ENCODE assay signal across 32 cellular contexts in the genomic region with DNA sequence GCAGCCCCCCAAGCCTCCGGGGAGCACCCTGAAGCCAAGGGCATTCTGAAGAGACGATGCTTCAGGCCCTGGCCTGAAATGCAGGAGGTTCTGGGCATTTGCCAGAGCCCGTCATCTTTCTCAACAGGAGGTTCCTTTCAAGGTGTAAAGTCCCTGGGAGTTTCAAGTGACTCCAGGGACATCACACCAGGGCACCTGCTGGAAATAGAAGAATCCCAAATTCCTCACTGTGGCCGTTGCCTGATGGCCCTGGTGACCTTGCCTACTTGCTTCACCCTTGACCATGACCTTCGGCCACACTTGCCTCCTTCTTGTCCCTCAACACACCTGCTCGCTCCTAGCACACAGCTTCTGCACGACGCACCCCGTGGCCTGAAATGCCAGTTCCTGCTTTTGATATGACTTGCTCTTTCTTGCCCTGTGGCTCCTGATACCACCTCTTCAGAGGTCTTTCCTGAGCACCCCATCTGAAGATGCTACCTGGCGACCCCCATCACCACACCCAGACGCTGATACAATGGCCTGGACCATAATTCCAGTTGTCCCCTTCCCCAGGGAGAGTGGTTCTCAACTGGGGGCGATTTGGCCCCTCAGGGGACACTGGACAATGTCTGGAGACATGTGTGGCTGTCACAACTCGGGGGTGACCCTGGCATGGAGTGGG. TPM values are rescaled to one million over a fixed set of nuclear protein-coding genes. Genes with fewer than 3 reads are reported as not detected.
DNase-seq lines count a peak whose midpoint lies in the region; ATAC-seq, FAIRE-seq and TF ChIP-seq lines count a peak whose summit lies in the region.
"Had no signal": no experiment of that assay in that cellular context is flagged by ENCODE, and none has a peak within 500 bp of the region (broad histone marks: within the 10 kb centered on the region; RNA-seq: fewer than 3 reads in every experiment).

No MANE protein-coding gene starts in this region.

- H3K27ac Mint-ChIP-seq in neural crest cell (ENCODE audit: unreplicated experiment), result no peak overlapping the region
- H3K27ac Mint-ChIP-seq: brain, WTC11 had no signal

- H3K79me2 ChIP-seq in GM12878 (ENCODE audit: control insufficient read depth, insufficient read depth, low read length), result peaks cover 41% of the 10 kb centered on the region
- peaks cover 27% of the 10 kb centered on the region for H3K79me2 ChIP-seq in PC-9 (ENCODE audit: low read depth)

- no peak for TF ChIP-seq EP300 in GM12878 (IDR thresholded peaks at IDR 0.05; ENCODE audit: borderline replicate concordance in 1 of 2, control insufficient read depth in 1 of 2, low read depth in 2 of 2, low read length in 2 of 2)

- POLR2A ChIA-PET in HEK293 (lab: Yijun Ruan, JAX), result no interaction called here
- POLR2A ChIA-PET in GM12878 (lab: Charles Lee), result interaction anchor here (0.9 kb wide), 1 partner anchor 71 kb away, joined by 3 read pairs; the partner anchor contains the start of gene FEM1A
- POLR2A ChIA-PET in PC-9 (lab: Charles Lee; ENCODE audit: unreplicated experiment), result no interaction called here

- ATAC-seq in GM12878 (no peak), GM18519 (IDR thresholded peaks at IDR 0.05; ENCODE audit: low FRiP score, unreplicated experiment) (no peak), left lung (no peak)
- ATAC-seq: esophagus mucosa, foreskin keratinocyte, HCT116, HepG2, left lobe of liver, WTC11 had no signal

- H3K4me3 ChIP-seq in HEK293 (ENCODE audit: low read depth, low read length) (no peak overlapping the region), GM12878 (no peak overlapping the region), PC-9 (no peak overlapping the region), left lung (no peak overlapping the region)
- H3K4me3 ChIP-seq: BLaER1 treated with 17β-estradiol and CSF1 and Interleukin-3, amounts not matched to agents 10 nM and 100 nM; prostate gland; uterus had no signal

- no peak overlapping the region for H2AFZ ChIP-seq in GM12878 (ENCODE audit: control insufficient read depth, low read depth, low read length)
- no peak overlapping the region for H2AFZ ChIP-seq in PC-9

- FAIRE-seq in GM12878 (lab: Jason Lieb, UNC), result no peak
- FAIRE-seq: HepG2 had no signal

- DNase-seq in CD1c-positive myeloid dendritic cell (ENCODE audit: extremely low spot score), result peak; percentile 20
- no peak for DNase-seq in GM12878 (ENCODE audit: low read depth, low spot score)
- DNase-seq in neural crest cell (ENCODE audit: low read depth, low spot score), result no peak
- no peak for DNase-seq in SHP77 treated with DMSO at 0.1 percent for 48 hours (lab: John Stamatoyannopoulos, UW)
- no peak for DNase-seq in PC-9
- no peak for DNase-seq in left lung
- DNase-seq: ACHN; activated CD4-positive, alpha-beta T cell treated with anti-CD3 and anti-CD28 coated beads, Interleukin-2, amount 50 U/mL, for 4 hours; activated CD8-positive, alpha-beta memory T cell treated with anti-CD3 and anti-CD28 coated beads, Interleukin-2, amount 50 U/mL, for 4 hours; activated gamma-delta T cell; effector memory CD4-positive, alpha-beta T cell; EL; foreskin keratinocyte; hippocampal formation; NCI-H2081; NCI-H345; NCI-H774; SIG-M5; stimulated activated CD4-positive, alpha-beta T cell treated with anti-CD3 and anti-CD28 coated beads, Interleukin-15, amount 100 ng/mL, for 24 hours; uterus had no signal

- WGBS in GM12878 (ENCODE audit: insufficient coverage, insufficient replicate concordance, low lambda C conversion rate, missing lambda C conversion rate), result 22% methylated on average over 13 of the region's 13 CpGs

- intact Hi-C loops in GM12878 (cut with micrococcal nuclease; ENCODE audit: unreplicated experiment) (loop anchor here (5.0 kb wide), 2 partner anchors 192 to 248 kb away; partner anchors contain the start of gene HDGFL2), PC-9 (cut with micrococcal nuclease; ENCODE audit: unreplicated experiment) (loop anchor here (5.0 to 10.0 kb wide), 3 partner anchors 153 to 345 kb away; no protein-coding TSS in a partner anchor), left lung (cut with DNase I) (no loop called here)

- CTCF ChIA-PET in HEK293 (lab: Yijun Ruan, JAX), result no interaction called here
- CTCF ChIA-PET in GM12878 (lab: Yijun Ruan, JAX), result no interaction called here
- CTCF ChIA-PET in PC-9 (lab: Charles Lee), result no interaction called here

- H3K4me2 ChIP-seq in GM12878 (ENCODE audit: control insufficient read depth, insufficient read depth) (peak overlapping the region; percentile 96), PC-9 (no peak overlapping the region)

- H3K9me2 ChIP-seq in PC-9 (ENCODE audit: insufficient read depth), result no peaks in the 10 kb centered on the region

- peak overlapping the region; percentile 100 for H3K4me3 Mint-ChIP-seq in neural crest cell
- H3K4me3 Mint-ChIP-seq: WTC11 had no signal

- no peak for TF ChIP-seq POLR2A in GM12878 (IDR thresholded peaks at IDR 0.05; ENCODE audit: low read depth, low read length)

- peaks cover 12% of the 10 kb centered on the region for H3K27me3 Mint-ChIP-seq in neural crest cell (ENCODE audit: low read depth)

- H3K27ac ChIP-seq in HEK293 (ENCODE audit: extremely low read depth, low read depth, low read length) (no peak overlapping the region), GM12878 (ENCODE audit: control insufficient read depth, insufficient read depth) (peak overlapping the region; percentile 67), PC-9 (no peak overlapping the region), left lung (no peak overlapping the region)
- H3K27ac ChIP-seq: BLaER1 treated with 17β-estradiol and CSF1 and Interleukin-3, amounts not matched to agents 10 nM and 100 nM; foreskin keratinocyte; HL-60; neutrophil; prostate gland; uterus had no signal

- H3K4me1 Mint-ChIP-seq in neural crest cell, result peaks cover 24% of the 10 kb centered on the region

- no peaks in the 10 kb centered on the region; the same call in 1 of the 2 replicates for H4K20me1 ChIP-seq in GM12878 (ENCODE audit: control insufficient read depth, insufficient read depth)
- H4K20me1 ChIP-seq in PC-9 (ENCODE audit: insufficient read depth), result no peaks in the 10 kb centered on the region

- BruUV-seq in GM12878 (replicated peaks; lab: Mats Ljungman, UMichigan) (no TSS peak), PC-9 (replicated peaks; lab: Mats Ljungman, UMichigan) (no TSS peak)

- peaks cover 6% of the 10 kb centered on the region for H3K9me3 Mint-ChIP-seq in neural crest cell
- H3K9me3 Mint-ChIP-seq: WTC11 had no signal

- H3F3A ChIP-seq in PC-9 (ENCODE audit: insufficient read depth, low read depth), result peaks cover 17% of the 10 kb centered on the region; the same call in 1 of the 2 replicates

- no peaks in the 10 kb centered on the region for H3K27me3 ChIP-seq in GM12878 (replicated peaks in 1 of 2; ENCODE audit: control insufficient read depth in 2 of 2, insufficient read depth in 2 of 2, low read length in 1 of 2)
- no peaks in the 10 kb centered on the region for H3K27me3 ChIP-seq in PC-9 (ENCODE audit: insufficient read depth, low read depth)
- H3K27me3 ChIP-seq in left lung, result no peaks in the 10 kb centered on the region
- H3K27me3 ChIP-seq: BLaER1 treated with 17β-estradiol and CSF1 and Interleukin-3, amounts not matched to agents 10 nM and 100 nM; foreskin keratinocyte; neutrophil; uterus had no signal

- H3K9me3 ChIP-seq in HEK293 (ENCODE audit: control insufficient read depth, insufficient read depth, low read depth, low read length) (no peaks in the 10 kb centered on the region), GM12878 (replicated peaks; ENCODE audit: control insufficient read depth, insufficient read depth, low read length) (no peaks in the 10 kb centered on the region), PC-9 (ENCODE audit: insufficient read depth, low read depth) (no peaks in the 10 kb centered on the region), left lung (no peaks in the 10 kb centered on the region)
- H3K9me3 ChIP-seq: BLaER1 treated with 17β-estradiol and CSF1 and Interleukin-3, amounts not matched to agents 10 nM and 100 nM; neutrophil; prostate gland; uterus had no signal

- H3K9ac ChIP-seq in GM12878 (ENCODE audit: control insufficient read depth, insufficient read depth, low read length), result no peak overlapping the region; the same call in 1 of the 2 replicates

- TF ChIP-seq RAD21 in GM12878 (IDR thresholded peaks at IDR 0.05; ENCODE audit: insufficient read depth, low read depth, low read length), result no peak

- TF ChIP-seq CTCF in HEK293 (tag by site-specific recombination; IDR thresholded peaks at IDR 0.05) (no peak), GM12878 (IDR thresholded peaks at IDR 0.05 in 2 of 3, conservative IDR thresholded peaks at IDR 0.05 in 1 of 3; ENCODE audit: control insufficient read depth in 2 of 3, extremely low read depth in 1 of 3, insufficient read depth in 1 of 3, low read depth in 3 of 3, low read length in 3 of 3) (no peak), neural crest cell (conservative IDR thresholded peaks at IDR 0.05) (no peak), PC-9 (conservative IDR thresholded peaks at IDR 0.05) (no peak), left lung (IDR thresholded peaks at IDR 0.05) (no peak)

- peaks cover 8% of the 10 kb centered on the region for H3K36me3 Mint-ChIP-seq in neural crest cell (ENCODE audit: low read depth)

- in situ Hi-C loops in GM12878 (cut with MboI), result no loop called here

- H3K4me1 ChIP-seq in HEK293 (ENCODE audit: control insufficient read depth, insufficient read depth, low read length) (peaks cover 7% of the 10 kb centered on the region; the same call in 1 of the 2 replicates), GM12878 (ENCODE audit: control insufficient read depth, insufficient read depth, low read length) (peaks cover 18% of the 10 kb centered on the region), PC-9 (replicated peaks; ENCODE audit: insufficient read depth) (peaks cover 15% of the 10 kb centered on the region), left lung (peaks cover 19 to 59% of the 10 kb centered on the region in 2 donors)

- H3K36me3 ChIP-seq in HEK293 (ENCODE audit: control insufficient read depth in 2 of 2, insufficient read depth in 1 of 2, low read length in 2 of 2) (peaks cover 6 to 60% of the 10 kb centered on the region in 2 experiments; a peak in 2 of 3 replicates), GM12878 (ENCODE audit: control insufficient read depth in 2 of 2, insufficient read depth in 2 of 2, low read length in 1 of 2) (peaks cover 25 to 31% of the 10 kb centered on the region in 2 experiments), PC-9 (ENCODE audit: low read depth) (no peaks in the 10 kb centered on the region), left lung (peaks cover 0 to 65% of the 10 kb centered on the region in 2 donors)
- H3K36me3 ChIP-seq: uterus had no signal

- RAD21 ChIA-PET in GM12878 (lab: Charles Lee; ENCODE audit: unreplicated experiment), result no interaction called here

- SMC1A ChIA-PET in GM12878 (lab: Charles Lee; ENCODE audit: uncharacterized antibody, unreplicated experiment), result no interaction called here

RNA-seq across cellular contexts. Expression of gene DPP9, which starts 3.5 kb away (rescaled TPM):
- 114 and 131 TPM in 2 replicates for total RNA-seq in GM12878 (2013; cell fraction: nucleolus; rRNA removed)
- total RNA-seq in GM12878 (2014; rRNA removed) (32.3 and 35.7 TPM in 2 replicates), GM12878 (2014; rRNA removed; fragmentation: Illumina TruSeq; extraction: Trizol) (14.9 and 15.2 TPM in 2 replicates), GM12878 (2021) (54.5 and 58.6 TPM in 2 replicates), neural crest cell (46.8 and 48.0 TPM in 2 replicates), PC-9 (2021) (83.3 and 85.3 TPM in 2 replicates), left lung (10 to 100 TPM; 79.7 to 95.5 TPM)
- polyA plus RNA-seq in GM12878 (2011; ENCODE audit: low read depth), result 7.2 TPM
- polyA plus RNA-seq in GM12878 (2011; rRNA removed) (4.5 and 10.0 TPM in 2 replicates), GM12878 (2014; fragmentation: Illumina TruSeq; extraction: Trizol) (11.4 and 24.1 TPM in 2 replicates), GM12878 (2014; fragmentation: Nextera tagmentation; extraction: Ambion mirVana) (1 to 10 TPM in 1 of 2 experiments, under 1 TPM in 1; 0.64 to 1.2 TPM), GM12878 (2014; rRNA removed) (31.0 and 40.9 TPM in 2 replicates), GM12878 (2016; fragmentation: Nextera tagmentation; extraction: Ambion mirVana) (10 to 100 TPM; 50.6 to 52.9 TPM)
- polyA plus RNA-seq in GM12878 (2011; cell fraction: cytosol; rRNA removed), result 13.7 and 15.7 TPM in 2 replicates
- polyA plus RNA-seq in GM12878 (2011; cell fraction: nucleus; rRNA removed), result 30.1 and 56.0 TPM in 2 replicates
- 22.3 and 28.0 TPM in 2 replicates for polyA plus RNA-seq in GM12878 (2012)
- polyA minus RNA-seq in GM12878 (2011; rRNA and poly(A)+ RNA removed), result 13.0 and 18.5 TPM in 2 replicates
- polyA minus RNA-seq in GM12878 (2011; cell fraction: cytosol; rRNA and poly(A)+ RNA removed), result 13.9 and 19.4 TPM in 2 replicates
- 23.8 and 35.4 TPM in 2 replicates for polyA minus RNA-seq in GM12878 (2011; cell fraction: nucleus; rRNA and poly(A)+ RNA removed)

RNA-seq across cellular contexts. Expression of gene MYDGF, which starts 50.0 kb away (rescaled TPM):
- total RNA-seq in GM12878 (2013; cell fraction: nucleolus; rRNA removed), result 25.3 and 26.6 TPM in 2 replicates
- total RNA-seq in GM12878 (2014; rRNA removed) (68.7 and 83.5 TPM in 2 replicates), GM12878 (2014; rRNA removed; fragmentation: Illumina TruSeq; extraction: Trizol) (46.0 and 50.2 TPM in 2 replicates), GM12878 (2021) (57.4 and 64.7 TPM in 2 replicates), neural crest cell (45.4 and 48.8 TPM in 2 replicates), PC-9 (2021) (60.1 and 76.3 TPM in 2 replicates), left lung (100 to 1,000 TPM in 1 of 2 donors, 10 to 100 TPM in 1; 98.2 to 156 TPM)
- polyA plus RNA-seq in GM12878 (2011; ENCODE audit: low read depth), result 61.8 TPM
- polyA plus RNA-seq in GM12878 (2011; rRNA removed) (31.3 and 45.6 TPM in 2 replicates), GM12878 (2014; fragmentation: Illumina TruSeq; extraction: Trizol) (17.9 and 39.1 TPM in 2 replicates), GM12878 (2014; fragmentation: Nextera tagmentation; extraction: Ambion mirVana) (10 to 100 TPM in 1 of 2 experiments, 1 to 10 TPM in 1; 2.3 to 18.5 TPM), GM12878 (2014; rRNA removed) (92.8 and 96.7 TPM in 2 replicates), GM12878 (2016; fragmentation: Nextera tagmentation; extraction: Ambion mirVana) (100 to 1,000 TPM; 183 to 196 TPM)
- 72.7 and 135 TPM in 2 replicates for polyA plus RNA-seq in GM12878 (2011; cell fraction: cytosol; rRNA removed)
- 44.9 and 47.5 TPM in 2 replicates for polyA plus RNA-seq in GM12878 (2011; cell fraction: nucleus; rRNA removed)
- 111 and 140 TPM in 2 replicates for polyA plus RNA-seq in GM12878 (2012)
- polyA minus RNA-seq in GM12878 (2011; rRNA and poly(A)+ RNA removed), result 15.4 and 26.8 TPM in 2 replicates
- polyA minus RNA-seq in GM12878 (2011; cell fraction: cytosol; rRNA and poly(A)+ RNA removed), result 14.0 and 15.4 TPM in 2 replicates
- polyA minus RNA-seq in GM12878 (2011; cell fraction: nucleus; rRNA and poly(A)+ RNA removed), result 7.4 and 12.1 TPM in 2 replicates

Comparison
In these comparisons a context has a peak if more than half of its experiments do, and no peak if none do; other contexts are left out.
1. intact Hi-C loops: an anchor here in GM12878 (5.0 kb wide) and PC-9 (5.0 to 10.0 kb wide); none called in left lung.